In genomic region chr1:6245869-6246496, GRCh38 we compare ENCODE assay signal across 9 cellular contexts. TPM values are rescaled to one million over a fixed set of nuclear protein-coding genes. Genes with fewer than 3 reads are reported as not detected.
DNase-seq lines count a peak whose midpoint lies in the region; ATAC-seq and TF ChIP-seq lines count a peak whose summit lies in the region.
"Had no signal": no experiment of that assay in that cellular context is flagged by ENCODE, and none has a peak within 500 bp of the region (broad histone marks: within the 10 kb centered on the region; RNA-seq: fewer than 3 reads in every experiment).

No MANE protein-coding gene starts in this region.

- CTCF ChIA-PET in CD4-positive, alpha-beta T cell (lab: Charles Lee): interaction anchor here (0.5 to 1.7 kb wide), 10 partner anchors 10 to 247 kb away, joined by 3 to 8 read pairs (median 6); partner anchors contain the start of genes ICMT and RPL22
- CTCF ChIA-PET in RWPE1 (lab: Yijun Ruan, JAX): interaction anchor here (0.5 to 3.0 kb wide), 33 partner anchors 11 to 754 kb away, joined by 3 to 45 read pairs (median 4); partner anchors contain the start of genes ACOT7 and GPR153

- H3K9me3 Mint-ChIP-seq in CD4-positive, alpha-beta T cell: no peaks in the 10 kb centered on the region
- no peaks in the 10 kb centered on the region for H3K9me3 Mint-ChIP-seq in chondrocyte (ENCODE audit: low read depth)

- no peak for TF ChIP-seq CTCF in CD4-positive, alpha-beta T cell (IDR thresholded peaks at IDR 0.05)
- no peak for TF ChIP-seq CTCF in chondrocyte (IDR thresholded peaks at IDR 0.05)
- no peak for TF ChIP-seq CTCF in RWPE1 (conservative IDR thresholded peaks at IDR 0.05; ENCODE audit: low read depth)

- no peak overlapping the region for H3K27ac ChIP-seq in CD4-positive, alpha-beta T cell (ENCODE audit: low read depth, low read length)
- H3K27ac ChIP-seq in RWPE1: no peak overlapping the region
- H3K27ac ChIP-seq: ascending aorta had no signal

- H3K27ac Mint-ChIP-seq in CD4-positive, alpha-beta T cell: no peak overlapping the region
- H3K27ac Mint-ChIP-seq in chondrocyte (ENCODE audit: unreplicated experiment): no peak overlapping the region

- no peak for ATAC-seq in CD4-positive, alpha-beta T cell (ENCODE audit: poor library complexity)
- ATAC-seq in HG03439 (IDR thresholded peaks at IDR 0.05; ENCODE audit: unreplicated experiment) (peak; percentile 18), HG02642 (IDR thresholded peaks at IDR 0.05; ENCODE audit: poor library complexity, unreplicated experiment) (no peak)

- POLR2A ChIA-PET in CD4-positive, alpha-beta T cell (lab: Charles Lee): interaction anchor here (1.7 kb wide), 1 partner anchor 102 kb away, joined by 5 read pairs; no protein-coding TSS in a partner anchor
- POLR2A ChIA-PET in RWPE1 (lab: Yijun Ruan, JAX; ENCODE audit: low non-redundant PET): no interaction called here

- DNase-seq in CD4-positive, alpha-beta T cell: peak in 2 of 10 experiments; percentile 25 to 34
- DNase-seq in SK-N-DZ (ENCODE audit: low spot score) (peak; percentile 72), chondrocyte (ENCODE audit: low spot score) (peak; percentile 78), RWPE1 (ENCODE audit: low spot score) (no peak), hepatic stellate cell (ENCODE audit: low spot score) (no peak)
- peak; percentile 50 to 71 for DNase-seq in stimulated activated CD4-positive, alpha-beta T cell treated with anti-CD3 and anti-CD28 coated beads, Interleukin-2, amount 100 ng/mL, for 24 hours

- intact Hi-C loops in CD4-positive, alpha-beta T cell (cut with DNase I, micrococcal nuclease): loop anchor here (1.0 to 5.0 kb wide), 9 partner anchors 97 to 734 kb away; no protein-coding TSS in a partner anchor

- peak overlapping the region; percentile 81 for H3K4me3 Mint-ChIP-seq in CD4-positive, alpha-beta T cell
- H3K4me3 Mint-ChIP-seq in chondrocyte (ENCODE audit: unreplicated experiment): peak overlapping the region; percentile 54

- H3K27me3 ChIP-seq in CD4-positive, alpha-beta T cell (ENCODE audit: control insufficient read depth, insufficient read depth, low read length): peaks cover 84% of the 10 kb centered on the region

- no peaks in the 10 kb centered on the region for H3K9me3 ChIP-seq in CD4-positive, alpha-beta T cell (ENCODE audit: control insufficient read depth, low read length)
- H3K9me3 ChIP-seq: ascending aorta had no signal

- no peaks in the 10 kb centered on the region for H3K36me3 Mint-ChIP-seq in CD4-positive, alpha-beta T cell (ENCODE audit: low read depth)
- H3K36me3 Mint-ChIP-seq in chondrocyte (ENCODE audit: low read depth): no peaks in the 10 kb centered on the region

- H3K27me3 Mint-ChIP-seq in CD4-positive, alpha-beta T cell: peaks cover 73% of the 10 kb centered on the region
- peaks cover 43% of the 10 kb centered on the region for H3K27me3 Mint-ChIP-seq in chondrocyte (ENCODE audit: low read depth)

- peaks cover 22% of the 10 kb centered on the region for H3K4me1 Mint-ChIP-seq in CD4-positive, alpha-beta T cell (ENCODE audit: low read depth)
- peaks cover 15% of the 10 kb centered on the region for H3K4me1 Mint-ChIP-seq in chondrocyte (ENCODE audit: low read depth)

RNA-seq across cellular contexts. Expression of gene HES3, which starts 2.0 kb away (rescaled TPM):
- total RNA-seq in CD4-positive, alpha-beta T cell: not detected
- not detected in 2 replicates for polyA plus RNA-seq in SK-N-DZ (2014; cell fraction: cytosol; rRNA removed)
- 0.30 TPM in 1 of 2 replicates, not detected in the other for polyA plus RNA-seq in SK-N-DZ (2014; cell fraction: nucleus; rRNA removed)
- total RNA-seq in chondrocyte: not detected in 3 replicates
- total RNA-seq: ascending aorta had no signal

RNA-seq across cellular contexts. Expression of gene ICMT, which starts 10.2 kb away (rescaled TPM):
- 1 to 10 TPM; 1.7 to 3.0 TPM for total RNA-seq in CD4-positive, alpha-beta T cell
- 56.5 and 61.7 TPM in 2 replicates for polyA plus RNA-seq in SK-N-DZ (2014; cell fraction: cytosol; rRNA removed)
- 21.2 and 21.5 TPM in 2 replicates for polyA plus RNA-seq in SK-N-DZ (2014; cell fraction: nucleus; rRNA removed)
- 72.7 to 94.2 TPM (median 73.1 TPM) in 3 replicates for total RNA-seq in chondrocyte

RNA-seq across cellular contexts. Expression of gene GPR153, which starts 14.9 kb away (rescaled TPM):
- total RNA-seq in CD4-positive, alpha-beta T cell: under 1 TPM; 0.14 to 0.19 TPM
- polyA plus RNA-seq in SK-N-DZ (2014; cell fraction: cytosol; rRNA removed): 5.6 and 7.6 TPM in 2 replicates
- 5.1 and 7.4 TPM in 2 replicates for polyA plus RNA-seq in SK-N-DZ (2014; cell fraction: nucleus; rRNA removed)
- 4.2 to 5.8 TPM (median 4.4 TPM) in 3 replicates for total RNA-seq in chondrocyte

RNA-seq across cellular contexts. Expression of gene RNF207, which starts 40.1 kb away (rescaled TPM):
- 1 to 10 TPM; 5.4 to 6.8 TPM for total RNA-seq in CD4-positive, alpha-beta T cell
- polyA plus RNA-seq in SK-N-DZ (2014; cell fraction: cytosol; rRNA removed): 5.9 and 13.4 TPM in 2 replicates
- polyA plus RNA-seq in SK-N-DZ (2014; cell fraction: nucleus; rRNA removed): 72.6 and 79.0 TPM in 2 replicates
- 15.6 to 19.9 TPM (median 17.9 TPM) in 3 replicates for total RNA-seq in chondrocyte

RNA-seq across cellular contexts. Expression of gene RPL22, which starts 46.6 kb away (rescaled TPM):
- 100 to 1,000 TPM; 620 to 652 TPM for total RNA-seq in CD4-positive, alpha-beta T cell
- polyA plus RNA-seq in SK-N-DZ (2014; cell fraction: cytosol; rRNA removed): 206 and 224 TPM in 2 replicates
- 133 and 136 TPM in 2 replicates for polyA plus RNA-seq in SK-N-DZ (2014; cell fraction: nucleus; rRNA removed)
- 208 to 243 TPM (median 220 TPM) in 3 replicates for total RNA-seq in chondrocyte

Comparison
In these comparisons a context has a peak if more than half of its experiments do, and no peak if none do; other contexts are left out.
1. DNase-seq: peak in SK-N-DZ (single experiment), chondrocyte (single experiment) and stimulated activated CD4-positive, alpha-beta T cell treated with anti-CD3 and anti-CD28 coated beads, Interleukin-2, amount 100 ng/mL, for 24 hours (2 of 2); none in RWPE1 (single experiment) and hepatic stellate cell (single experiment).
2. RNA of gene ICMT, which starts 10.2 kb away (total RNA-seq): 72.7 to 94.2 TPM in chondrocyte; 1.7 to 3.0 TPM in CD4-positive, alpha-beta T cell; every median in the first group is over 10 times any median in the second.